In the genomic region with DNA sequence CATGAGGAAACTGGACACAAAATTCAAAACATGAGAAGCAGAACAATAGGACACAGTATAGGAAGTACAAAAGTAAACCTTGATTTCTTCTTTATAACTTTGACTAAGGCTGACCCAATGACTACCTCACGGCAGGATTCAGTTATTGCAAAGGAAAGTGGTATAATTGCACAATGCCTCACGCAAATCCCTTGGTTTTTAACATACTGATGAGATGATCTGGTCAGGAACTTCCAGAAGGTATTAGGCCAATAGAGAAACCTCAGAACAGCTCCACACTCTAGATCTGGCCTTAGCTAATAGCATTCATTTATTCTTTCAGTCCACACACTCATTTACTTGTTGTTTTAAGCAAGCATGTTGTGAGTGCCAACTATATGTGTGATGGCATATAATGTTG, we compare ENCODE assay signal across 17 cellular contexts.
DNase-seq lines count a peak whose midpoint lies in the region; TF ChIP-seq lines count a peak whose summit lies in the region.
"Had no signal": no experiment of that assay in that cellular context is flagged by ENCODE, and none has a peak within 500 bp of the region (broad histone marks: within the 10 kb centered on the region; RNA-seq: fewer than 3 reads in every experiment).

No MANE protein-coding gene starts in this region.

- no peaks in the 10 kb centered on the region for H4K20me1 ChIP-seq in osteoblast (ENCODE audit: insufficient read depth, low read length)

- no peaks in the 10 kb centered on the region for H3K79me2 ChIP-seq in osteoblast (ENCODE audit: insufficient read depth, low read length)

- intact Hi-C loops in adrenal gland (cut with DNase I): no loop called here

- no peak overlapping the region for H3K4me3 ChIP-seq in cardiac fibroblast (replicated peaks in 1 of 2; ENCODE audit: low read depth in 2 of 2, low read length in 2 of 2)
- H3K4me3 ChIP-seq in osteoblast (ENCODE audit: insufficient read depth, low read length): no peak overlapping the region
- no peak overlapping the region for H3K4me3 ChIP-seq in adrenal gland
- H3K4me3 ChIP-seq: left lung, psoas muscle had no signal

- 62 to 86% (median 76%) methylated on average over 2 of the region's 2 CpGs for WGBS in adrenal gland, 4 donors

- H3K4me2 ChIP-seq in osteoblast (ENCODE audit: insufficient read depth, low read length): peak overlapping the region; percentile 10

- H3K27me3 ChIP-seq in osteoblast (ENCODE audit: insufficient read depth, low read length) (no peaks in the 10 kb centered on the region), adrenal gland (no peaks in the 10 kb centered on the region)
- H3K27me3 ChIP-seq: left lung had no signal

- H3K36me3 ChIP-seq in osteoblast (ENCODE audit: insufficient read depth, low read length): no peaks in the 10 kb centered on the region
- no peaks in the 10 kb centered on the region for H3K36me3 ChIP-seq in adrenal gland (replicated peaks in 1 of 2)
- H3K36me3 ChIP-seq: left lung had no signal

- peak overlapping the region; percentile 21 for H2AFZ ChIP-seq in osteoblast (ENCODE audit: low read length)

- no peak for TF ChIP-seq CTCF in cardiac fibroblast (IDR thresholded peaks at IDR 0.05; ENCODE audit: low read depth, low read length)
- TF ChIP-seq CTCF in osteoblast (IDR thresholded peaks at IDR 0.05; ENCODE audit: extremely low read depth, low read depth, low read length): no peak
- no peak for TF ChIP-seq CTCF in adrenal gland (IDR thresholded peaks at IDR 0.05)

- DNase-seq in EL: peak; percentile 61
- peak; percentile 73 for DNase-seq in MV-4-11 (lab: John Stamatoyannopoulos, UW)
- DNase-seq in cardiac fibroblast (ENCODE audit: low read depth in 2 of 2): peak; percentile 58 to 89
- DNase-seq in osteoblast (ENCODE audit: insufficient read length, low spot score, missing footprints): peak; percentile 17
- no peak for DNase-seq in adrenal gland
- DNase-seq in hippocampal formation (lab: John Stamatoyannopoulos, UW): no peak
- no peak for DNase-seq in activated gamma-delta T cell treated with Interleukin-2 at 50 U/mL for 16 hours
- DNase-seq: activated CD4-positive, alpha-beta T cell treated with anti-CD3 and anti-CD28 coated beads for 48 hours; activated T-cell treated with anti-CD3 and anti-CD28 coated beads, Interleukin-2, amount 50 U/mL, for 1 hour; Caco-2; GF-D8; hypothalamus; left lung; NCI-H2029 treated with DMSO at 0.1 percent for 48 hours; NCI-H526 treated with DMSO at 0.1 percent for 48 hours; psoas muscle; substantia nigra had no signal

- H3K27ac ChIP-seq in osteoblast (ENCODE audit: low read depth, low read length) (peak overlapping the region; percentile 47), adrenal gland (no peak overlapping the region)
- H3K27ac ChIP-seq: left lung, psoas muscle had no signal

- H3K9me3 ChIP-seq in osteoblast (ENCODE audit: low read depth, low read length) (no peaks in the 10 kb centered on the region), adrenal gland (replicated peaks in 1 of 3) (no peaks in the 10 kb centered on the region)
- H3K9me3 ChIP-seq: Caco-2, left lung, psoas muscle had no signal

- H3K4me1 ChIP-seq in osteoblast (ENCODE audit: insufficient read depth, low read length): peaks cover 15% of the 10 kb centered on the region
- H3K4me1 ChIP-seq in adrenal gland (replicated peaks in 1 of 2): no peaks in the 10 kb centered on the region
- H3K4me1 ChIP-seq: Caco-2, left lung, psoas muscle had no signal

- no peak for TF ChIP-seq POLR2A in adrenal gland (IDR thresholded peaks at IDR 0.05)

Comparison
In these comparisons a context has a peak if more than half of its experiments do, and no peak if none do; other contexts are left out.
1. DNase-seq: peak in EL (single experiment), MV-4-11 (single experiment), cardiac fibroblast (2 of 2) and osteoblast (single experiment); none in adrenal gland (0 of 7), hippocampal formation (0 of 2) and activated gamma-delta T cell treated with Interleukin-2 at 50 U/mL for 16 hours (single experiment).